ENCODE assay signal across 1 cellular context in the genomic region with DNA sequence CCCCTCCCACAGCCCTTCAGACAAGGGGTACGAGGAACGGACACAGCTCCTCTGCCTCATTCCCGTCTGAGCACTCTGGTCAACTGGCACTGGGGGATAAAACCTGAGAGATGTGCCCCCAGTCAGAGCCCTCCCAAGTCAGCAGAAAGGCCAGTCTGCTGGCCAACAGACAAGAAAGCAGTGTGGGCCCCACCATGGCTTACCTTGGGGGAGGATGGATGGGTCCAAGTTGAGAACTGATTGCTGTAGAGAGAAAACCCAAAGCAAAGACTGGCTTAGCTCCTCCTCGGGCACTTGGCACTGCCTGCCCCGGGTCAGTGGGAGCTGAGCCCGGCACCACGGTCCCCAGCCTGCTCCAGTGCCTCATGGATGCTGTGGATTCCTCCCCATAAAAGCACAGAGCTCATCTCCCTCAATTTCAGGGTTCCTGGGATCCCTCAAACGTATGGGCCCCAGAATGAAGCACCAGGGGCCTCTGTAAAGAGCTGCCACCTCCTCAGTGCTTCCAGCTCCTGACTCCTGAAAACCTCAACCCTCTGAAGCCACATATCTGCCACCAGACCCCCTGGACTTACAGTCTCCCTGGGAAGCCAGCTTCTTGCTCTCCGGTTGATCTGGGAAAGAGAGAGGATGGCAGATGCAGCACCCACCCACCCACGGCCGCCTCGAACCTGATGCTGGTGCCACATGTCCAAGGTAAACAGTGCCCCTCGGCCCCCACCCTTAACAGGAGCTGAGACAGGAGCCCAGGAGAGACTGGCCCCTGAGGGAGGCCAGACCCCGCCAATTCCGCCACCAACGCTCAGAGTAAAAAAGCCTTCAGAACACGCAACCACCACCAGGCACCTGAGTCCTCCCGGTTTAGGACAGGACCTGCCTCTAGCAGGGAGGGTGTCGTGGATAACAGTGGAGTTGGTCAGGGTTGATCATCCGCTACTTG.
TF ChIP-seq lines count a peak whose summit lies in the region.

No MANE protein-coding gene starts in this region.

TF ChIP-seq in GM23338, 12 proteins besides CTCF, POLR2A, EP300 and RAD21:
- TF ChIP-seq, protein P1, sequence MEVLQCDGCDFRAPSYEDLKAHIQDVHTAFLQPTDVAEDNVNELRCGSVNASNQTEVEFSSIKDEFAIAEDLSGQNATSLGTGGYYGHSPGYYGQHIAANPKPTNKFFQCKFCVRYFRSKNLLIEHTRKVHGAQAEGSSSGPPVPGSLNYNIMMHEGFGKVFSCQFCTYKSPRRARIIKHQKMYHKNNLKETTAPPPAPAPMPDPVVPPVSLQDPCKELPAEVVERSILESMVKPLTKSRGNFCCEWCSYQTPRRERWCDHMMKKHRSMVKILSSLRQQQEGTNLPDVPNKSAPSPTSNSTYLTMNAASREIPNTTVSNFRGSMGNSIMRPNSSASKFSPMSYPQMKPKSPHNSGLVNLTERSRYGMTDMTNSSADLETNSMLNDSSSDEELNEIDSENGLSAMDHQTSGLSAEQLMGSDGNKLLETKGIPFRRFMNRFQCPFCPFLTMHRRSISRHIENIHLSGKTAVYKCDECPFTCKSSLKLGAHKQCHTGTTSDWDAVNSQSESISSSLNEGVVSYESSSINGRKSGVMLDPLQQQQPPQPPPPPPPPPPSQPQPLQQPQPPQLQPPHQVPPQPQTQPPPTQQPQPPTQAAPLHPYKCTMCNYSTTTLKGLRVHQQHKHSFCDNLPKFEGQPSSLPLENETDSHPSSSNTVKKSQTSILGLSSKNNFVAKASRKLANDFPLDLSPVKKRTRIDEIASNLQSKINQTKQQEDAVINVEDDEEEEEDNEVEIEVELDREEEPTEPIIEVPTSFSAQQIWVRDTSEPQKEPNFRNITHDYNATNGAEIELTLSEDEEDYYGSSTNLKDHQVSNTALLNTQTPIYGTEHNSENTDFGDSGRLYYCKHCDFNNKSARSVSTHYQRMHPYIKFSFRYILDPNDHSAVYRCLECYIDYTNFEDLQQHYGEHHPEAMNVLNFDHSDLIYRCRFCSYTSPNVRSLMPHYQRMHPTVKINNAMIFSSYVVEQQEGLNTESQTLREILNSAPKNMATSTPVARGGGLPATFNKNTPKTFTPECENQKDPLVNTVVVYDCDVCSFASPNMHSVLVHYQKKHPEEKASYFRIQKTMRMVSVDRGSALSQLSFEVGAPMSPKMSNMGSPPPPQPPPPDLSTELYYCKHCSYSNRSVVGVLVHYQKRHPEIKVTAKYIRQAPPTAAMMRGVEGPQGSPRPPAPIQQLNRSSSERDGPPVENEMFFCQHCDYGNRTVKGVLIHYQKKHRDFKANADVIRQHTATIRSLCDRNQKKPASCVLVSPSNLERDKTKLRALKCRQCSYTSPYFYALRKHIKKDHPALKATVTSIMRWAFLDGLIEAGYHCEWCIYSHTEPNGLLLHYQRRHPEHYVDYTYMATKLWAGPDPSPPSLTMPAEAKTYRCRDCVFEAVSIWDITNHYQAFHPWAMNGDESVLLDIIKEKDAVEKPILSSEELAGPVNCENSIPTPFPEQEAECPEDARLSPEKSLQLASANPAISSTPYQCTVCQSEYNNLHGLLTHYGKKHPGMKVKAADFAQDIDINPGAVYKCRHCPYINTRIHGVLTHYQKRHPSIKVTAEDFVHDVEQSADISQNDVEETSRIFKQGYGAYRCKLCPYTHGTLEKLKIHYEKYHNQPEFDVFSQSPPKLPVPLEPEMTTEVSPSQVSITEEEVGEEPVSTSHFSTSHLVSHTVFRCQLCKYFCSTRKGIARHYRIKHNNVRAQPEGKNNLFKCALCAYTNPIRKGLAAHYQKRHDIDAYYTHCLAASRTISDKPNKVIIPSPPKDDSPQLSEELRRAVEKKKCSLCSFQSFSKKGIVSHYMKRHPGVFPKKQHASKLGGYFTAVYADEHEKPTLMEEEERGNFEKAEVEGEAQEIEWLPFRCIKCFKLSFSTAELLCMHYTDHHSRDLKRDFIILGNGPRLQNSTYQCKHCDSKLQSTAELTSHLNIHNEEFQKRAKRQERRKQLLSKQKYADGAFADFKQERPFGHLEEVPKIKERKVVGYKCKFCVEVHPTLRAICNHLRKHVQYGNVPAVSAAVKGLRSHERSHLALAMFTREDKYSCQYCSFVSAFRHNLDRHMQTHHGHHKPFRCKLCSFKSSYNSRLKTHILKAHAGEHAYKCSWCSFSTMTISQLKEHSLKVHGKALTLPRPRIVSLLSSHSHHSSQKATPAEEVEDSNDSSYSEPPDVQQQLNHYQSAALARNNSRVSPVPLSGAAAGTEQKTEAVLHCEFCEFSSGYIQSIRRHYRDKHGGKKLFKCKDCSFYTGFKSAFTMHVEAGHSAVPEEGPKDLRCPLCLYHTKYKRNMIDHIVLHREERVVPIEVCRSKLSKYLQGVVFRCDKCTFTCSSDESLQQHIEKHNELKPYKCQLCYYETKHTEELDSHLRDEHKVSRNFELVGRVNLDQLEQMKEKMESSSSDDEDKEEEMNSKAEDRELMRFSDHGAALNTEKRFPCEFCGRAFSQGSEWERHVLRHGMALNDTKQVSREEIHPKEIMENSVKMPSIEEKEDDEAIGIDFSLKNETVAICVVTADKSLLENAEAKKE (CRISPR knock-in tag; IDR thresholded peaks at IDR 0.05) = no peak
- TF ChIP-seq NANOG (IDR thresholded peaks at IDR 0.05; ENCODE audit: borderline replicate concordance) = no peak
- TF ChIP-seq EZH2phosphoT487 (IDR thresholded peaks at IDR 0.05; ENCODE audit: unreplicated experiment) = no peak
- TF ChIP-seq STAT1 (IDR thresholded peaks at IDR 0.05; ENCODE audit: unreplicated experiment) = no peak
- no peak for TF ChIP-seq ZNF114 (CRISPR knock-in tag; IDR thresholded peaks at IDR 0.05)
- TF ChIP-seq, protein P2, sequence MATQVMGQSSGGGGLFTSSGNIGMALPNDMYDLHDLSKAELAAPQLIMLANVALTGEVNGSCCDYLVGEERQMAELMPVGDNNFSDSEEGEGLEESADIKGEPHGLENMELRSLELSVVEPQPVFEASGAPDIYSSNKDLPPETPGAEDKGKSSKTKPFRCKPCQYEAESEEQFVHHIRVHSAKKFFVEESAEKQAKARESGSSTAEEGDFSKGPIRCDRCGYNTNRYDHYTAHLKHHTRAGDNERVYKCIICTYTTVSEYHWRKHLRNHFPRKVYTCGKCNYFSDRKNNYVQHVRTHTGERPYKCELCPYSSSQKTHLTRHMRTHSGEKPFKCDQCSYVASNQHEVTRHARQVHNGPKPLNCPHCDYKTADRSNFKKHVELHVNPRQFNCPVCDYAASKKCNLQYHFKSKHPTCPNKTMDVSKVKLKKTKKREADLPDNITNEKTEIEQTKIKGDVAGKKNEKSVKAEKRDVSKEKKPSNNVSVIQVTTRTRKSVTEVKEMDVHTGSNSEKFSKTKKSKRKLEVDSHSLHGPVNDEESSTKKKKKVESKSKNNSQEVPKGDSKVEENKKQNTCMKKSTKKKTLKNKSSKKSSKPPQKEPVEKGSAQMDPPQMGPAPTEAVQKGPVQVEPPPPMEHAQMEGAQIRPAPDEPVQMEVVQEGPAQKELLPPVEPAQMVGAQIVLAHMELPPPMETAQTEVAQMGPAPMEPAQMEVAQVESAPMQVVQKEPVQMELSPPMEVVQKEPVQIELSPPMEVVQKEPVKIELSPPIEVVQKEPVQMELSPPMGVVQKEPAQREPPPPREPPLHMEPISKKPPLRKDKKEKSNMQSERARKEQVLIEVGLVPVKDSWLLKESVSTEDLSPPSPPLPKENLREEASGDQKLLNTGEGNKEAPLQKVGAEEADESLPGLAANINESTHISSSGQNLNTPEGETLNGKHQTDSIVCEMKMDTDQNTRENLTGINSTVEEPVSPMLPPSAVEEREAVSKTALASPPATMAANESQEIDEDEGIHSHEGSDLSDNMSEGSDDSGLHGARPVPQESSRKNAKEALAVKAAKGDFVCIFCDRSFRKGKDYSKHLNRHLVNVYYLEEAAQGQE (IDR thresholded peaks at IDR 0.05; ENCODE audit: unreplicated experiment) = no peak
- TF ChIP-seq, protein P3, sequence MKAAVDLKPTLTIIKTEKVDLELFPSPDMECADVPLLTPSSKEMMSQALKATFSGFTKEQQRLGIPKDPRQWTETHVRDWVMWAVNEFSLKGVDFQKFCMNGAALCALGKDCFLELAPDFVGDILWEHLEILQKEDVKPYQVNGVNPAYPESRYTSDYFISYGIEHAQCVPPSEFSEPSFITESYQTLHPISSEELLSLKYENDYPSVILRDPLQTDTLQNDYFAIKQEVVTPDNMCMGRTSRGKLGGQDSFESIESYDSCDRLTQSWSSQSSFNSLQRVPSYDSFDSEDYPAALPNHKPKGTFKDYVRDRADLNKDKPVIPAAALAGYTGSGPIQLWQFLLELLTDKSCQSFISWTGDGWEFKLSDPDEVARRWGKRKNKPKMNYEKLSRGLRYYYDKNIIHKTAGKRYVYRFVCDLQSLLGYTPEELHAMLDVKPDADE (IDR thresholded peaks at IDR 0.05) = no peak
- no peak for TF ChIP-seq EZH2 (IDR thresholded peaks at IDR 0.05; ENCODE audit: low read depth, unreplicated experiment)
- TF ChIP-seq ZNF331 (CRISPR knock-in tag; IDR thresholded peaks at IDR 0.05; ENCODE audit: low read depth) = no peak
- no peak for TF ChIP-seq JUNB (IDR thresholded peaks at IDR 0.05; ENCODE audit: unreplicated experiment)
- no peak for TF ChIP-seq CREB1 (CRISPR knock-in tag; IDR thresholded peaks at IDR 0.05; ENCODE audit: low read depth)
- TF ChIP-seq POLR2AphosphoS5 (IDR thresholded peaks at IDR 0.05; ENCODE audit: low read depth) = no peak
